ENCODE assay signal across 23 cellular contexts in the genomic region with DNA sequence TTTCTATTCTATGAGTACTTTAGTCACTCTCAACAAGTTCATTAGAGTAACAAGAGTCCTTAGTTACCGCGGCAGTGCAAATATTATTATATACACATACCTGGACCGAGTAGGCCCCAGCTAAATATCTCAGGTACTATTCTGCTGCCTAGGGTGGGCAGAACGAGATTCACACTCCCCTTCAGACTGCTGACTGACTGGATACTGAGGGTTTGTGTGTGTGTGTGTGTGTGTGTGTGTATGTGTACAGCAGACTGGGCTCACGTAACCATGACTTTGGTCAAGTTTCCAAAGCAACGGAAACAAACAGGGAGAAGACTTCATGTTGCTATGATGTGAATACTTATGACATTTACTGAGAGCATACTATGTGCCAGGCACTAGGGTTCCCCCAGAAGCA.
DNase-seq lines count a peak whose midpoint lies in the region; ATAC-seq and TF ChIP-seq lines count a peak whose summit lies in the region.
"Had no signal": no experiment of that assay in that cellular context is flagged by ENCODE, and none has a peak within 500 bp of the region (broad histone marks: within the 10 kb centered on the region; RNA-seq: fewer than 3 reads in every experiment).

No MANE protein-coding gene starts in this region.

- H3K36me3 ChIP-seq in Caco-2 (ENCODE audit: control insufficient read depth, insufficient read depth, low read length): no peaks in the 10 kb centered on the region
- no peaks in the 10 kb centered on the region for H3K36me3 ChIP-seq in left lung
- H3K36me3 ChIP-seq: BLaER1 treated with 17β-estradiol and CSF1 and Interleukin-3, amounts not matched to agents 10 nM and 100 nM; SJSA1 had no signal

- H3K27me3 ChIP-seq in Caco-2 (replicated peaks; ENCODE audit: control insufficient read depth, insufficient read depth, low read length): no peaks in the 10 kb centered on the region
- H3K27me3 ChIP-seq in left lung: peaks cover 0 to 20% of the 10 kb centered on the region in 2 donors
- H3K27me3 ChIP-seq: BLaER1 treated with 17β-estradiol and CSF1 and Interleukin-3, amounts not matched to agents 10 nM and 100 nM; SJSA1 had no signal

- no peaks in the 10 kb centered on the region for H3K36me3 Mint-ChIP-seq in Caco-2 (ENCODE audit: insufficient read depth, unreplicated experiment)
- no peaks in the 10 kb centered on the region for H3K36me3 Mint-ChIP-seq in activated CD4-positive, alpha-beta T cell treated with anti-CD3 and anti-CD28 coated beads, Interleukin-2, amount 10 ng/mL, durations not matched to agents 7 days and 5 days (ENCODE audit: low read depth)
- H3K36me3 Mint-ChIP-seq: CD4-positive, alpha-beta memory T cell had no signal

- no peaks in the 10 kb centered on the region for H3K9me3 ChIP-seq in Caco-2
- H3K9me3 ChIP-seq in left lung: peaks cover 0 to 6% of the 10 kb centered on the region in 2 donors

- no peaks in the 10 kb centered on the region for H3K27me3 Mint-ChIP-seq in Caco-2 (ENCODE audit: insufficient read depth, unreplicated experiment)
- H3K27me3 Mint-ChIP-seq in activated CD4-positive, alpha-beta T cell treated with anti-CD3 and anti-CD28 coated beads, Interleukin-2, amount 10 ng/mL, durations not matched to agents 7 days and 5 days: peaks cover 6% of the 10 kb centered on the region

- DNase-seq in AG10803 (ENCODE audit: low read depth) (peak; percentile 24), Caco-2 (no peak), NCI-H82 treated with DMSO at 0.1 percent for 48 hours (lab: John Stamatoyannopoulos, UW; ENCODE audit: unreplicated experiment) (peak; percentile 46), left lung (no peak), erythroblast (lab: John Stamatoyannopoulos, UW) (no peak), DMS 273 (lab: John Stamatoyannopoulos, UW; ENCODE audit: unreplicated experiment) (no peak)
- DNase-seq in activated CD4-positive, alpha-beta T cell treated with anti-CD3 and anti-CD28 coated beads, Interleukin-2, amount 10 ng/mL, durations not matched to agents 7 days and 5 days: no peak
- DNase-seq: CD4-positive, alpha-beta memory T cell; DND-41; H9; HFFc6; KBM-7; NCI-H1092; NCI-H1436 treated with DMSO at 0.1 percent for 48 hours; NCI-H1930; NCI-H446 treated with DMSO at 0.1 percent for 48 hours; NCI-H774; OCI-M1; T-helper 1 cell had no signal

- peak overlapping the region; percentile 55 for H3K27ac Mint-ChIP-seq in Caco-2 (ENCODE audit: unreplicated experiment)
- H3K27ac Mint-ChIP-seq in activated CD4-positive, alpha-beta T cell treated with anti-CD3 and anti-CD28 coated beads, Interleukin-2, amount 10 ng/mL, durations not matched to agents 7 days and 5 days: no peak overlapping the region
- H3K27ac Mint-ChIP-seq: CD4-positive, alpha-beta memory T cell; H9; HFFc6 had no signal

- intact Hi-C loops in Caco-2 (cut with micrococcal nuclease; ENCODE audit: unreplicated experiment): no loop called here
- intact Hi-C loops in left lung (cut with DNase I): no loop called here

- H3K9me3 Mint-ChIP-seq in Caco-2 (ENCODE audit: unreplicated experiment): no peaks in the 10 kb centered on the region
- no peaks in the 10 kb centered on the region for H3K9me3 Mint-ChIP-seq in activated CD4-positive, alpha-beta T cell treated with anti-CD3 and anti-CD28 coated beads, Interleukin-2, amount 10 ng/mL, durations not matched to agents 7 days and 5 days
- H3K9me3 Mint-ChIP-seq: HFFc6 had no signal

- TF ChIP-seq CTCF in AG10803 (conservative IDR thresholded peaks at IDR 0.05; ENCODE audit: low read length) (no peak), Caco-2 (IDR thresholded peaks at IDR 0.05; ENCODE audit: insufficient read depth in 1 of 2, low read depth in 1 of 2, low read length in 1 of 2, severe bottlenecking in 1 of 2, unreplicated experiment in 1 of 2) (no peak), left lung (IDR thresholded peaks at IDR 0.05) (no peak)

- H3K4me1 Mint-ChIP-seq in Caco-2 (ENCODE audit: low read depth, unreplicated experiment): peaks cover 17% of the 10 kb centered on the region
- H3K4me1 Mint-ChIP-seq in activated CD4-positive, alpha-beta T cell treated with anti-CD3 and anti-CD28 coated beads, Interleukin-2, amount 10 ng/mL, durations not matched to agents 7 days and 5 days: no peaks in the 10 kb centered on the region
- H3K4me1 Mint-ChIP-seq: CD4-positive, alpha-beta memory T cell; H9 had no signal

- H3K4me3 Mint-ChIP-seq in Caco-2 (ENCODE audit: unreplicated experiment): no peak overlapping the region
- no peak overlapping the region for H3K4me3 Mint-ChIP-seq in activated CD4-positive, alpha-beta T cell treated with anti-CD3 and anti-CD28 coated beads, Interleukin-2, amount 10 ng/mL, durations not matched to agents 7 days and 5 days
- H3K4me3 Mint-ChIP-seq: CD4-positive, alpha-beta memory T cell; H9; HFFc6 had no signal

- no peak overlapping the region for H3K27ac ChIP-seq in left lung
- H3K27ac ChIP-seq: BLaER1 treated with 17β-estradiol and CSF1 and Interleukin-3, amounts not matched to agents 10 nM and 100 nM; SJSA1 had no signal

- TF ChIP-seq POLR2A in erythroblast (IDR thresholded peaks at IDR 0.05; ENCODE audit: low read length): no peak

- POLR2A ChIA-PET in Caco-2 (lab: Charles Lee): no interaction called here
- POLR2A ChIA-PET in activated CD4-positive, alpha-beta T cell treated with anti-CD3 and anti-CD28 coated beads, Interleukin-2, amount 10 ng/mL, durations not matched to agents 7 days and 5 days (lab: Charles Lee): no interaction called here

- no TSS peak for BruUV-seq in Caco-2 (replicated peaks; lab: Mats Ljungman, UMichigan)

- H3K4me3 ChIP-seq in AG10803 (ENCODE audit: low read length): no peak overlapping the region
- no peak overlapping the region for H3K4me3 ChIP-seq in Caco-2 (ENCODE audit: low read depth, low read length)
- no peak overlapping the region for H3K4me3 ChIP-seq in left lung
- H3K4me3 ChIP-seq: BLaER1 treated with 17β-estradiol and CSF1 and Interleukin-3, amounts not matched to agents 10 nM and 100 nM; GM12878; SJSA1 had no signal

- ATAC-seq in left lung: peak; percentile 93
- ATAC-seq: GM12878, Right ventricle myocardium inferior had no signal

- H3K4me1 ChIP-seq in Caco-2 (peaks cover 15% of the 10 kb centered on the region), left lung (no peaks in the 10 kb centered on the region)

- CTCF ChIA-PET in Caco-2 (lab: Charles Lee): no interaction called here
- CTCF ChIA-PET in activated CD4-positive, alpha-beta T cell treated with anti-CD3 and anti-CD28 coated beads, Interleukin-2, amount 10 ng/mL, durations not matched to agents 7 days and 5 days (lab: Charles Lee): interaction anchor here (1.6 kb wide), 1 partner anchor 47 kb away, joined by 3 read pairs; no protein-coding TSS in a partner anchor

Comparison
In these comparisons a context has a peak if more than half of its experiments do, and no peak if none do; other contexts are left out.
1. DNase-seq: peak in AG10803 (single experiment) and NCI-H82 treated with DMSO at 0.1 percent for 48 hours (single experiment); none in Caco-2 (0 of 2), left lung (0 of 2), activated CD4-positive, alpha-beta T cell treated with anti-CD3 and anti-CD28 coated beads, Interleukin-2, amount 10 ng/mL, durations not matched to agents 7 days and 5 days (single experiment), erythroblast (0 of 2) and DMS 273 (single experiment).